ENCODE assay signal across 11 cellular contexts in the genomic region with DNA sequence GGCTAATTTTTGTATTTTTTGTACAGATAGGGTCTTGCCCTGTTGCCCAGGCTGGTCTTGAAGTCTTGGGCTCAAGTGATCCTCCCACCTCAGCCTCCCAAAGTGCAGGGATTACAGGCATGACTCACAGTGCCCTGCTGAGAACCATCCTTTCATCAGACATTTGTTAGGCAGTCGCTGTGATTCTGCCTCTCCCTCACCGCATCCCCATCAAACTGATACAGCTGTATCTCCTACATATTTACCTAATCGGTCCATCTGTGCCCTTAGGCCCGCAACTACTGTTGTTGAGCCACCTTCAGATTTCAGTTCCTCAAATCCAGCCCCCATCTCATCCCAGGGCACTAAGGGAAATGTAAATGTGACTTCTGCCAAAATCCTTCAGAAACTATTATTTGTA. TPM values are rescaled to one million over a fixed set of nuclear protein-coding genes. Genes with fewer than 3 reads are reported as not detected.
A peak's percentile ranks its signal among the peaks of the same experiment; 100 is the strongest.
DNase-seq lines count a peak whose midpoint lies in the region; ATAC-seq and TF ChIP-seq lines count a peak whose summit lies in the region.
"Had no signal": no experiment of that assay in that cellular context is flagged by ENCODE, and none has a peak within 500 bp of the region (broad histone marks: within the 10 kb centered on the region; RNA-seq: fewer than 3 reads in every experiment).

No MANE protein-coding gene starts in this region.

- H3K36me3 Mint-ChIP-seq in CD4-positive, alpha-beta T cell (ENCODE audit: low read depth): peaks cover 7% of the 10 kb centered on the region
- H3K36me3 Mint-ChIP-seq in naive thymus-derived CD8-positive, alpha-beta T cell: no peaks in the 10 kb centered on the region

- H3K4me3 ChIP-seq in GM23248: no peak overlapping the region
- H3K4me3 ChIP-seq in transverse colon: no peak overlapping the region
- no peak overlapping the region for H3K4me3 ChIP-seq in right cardiac atrium (ENCODE audit: low read length)

- H3K9me3 ChIP-seq in CD4-positive, alpha-beta T cell (ENCODE audit: control insufficient read depth, low read length): no peaks in the 10 kb centered on the region
- H3K9me3 ChIP-seq in GM23248 (ENCODE audit: low read depth): no peaks in the 10 kb centered on the region
- no peaks in the 10 kb centered on the region for H3K9me3 ChIP-seq in transverse colon
- H3K9me3 ChIP-seq in right cardiac atrium (ENCODE audit: control insufficient read depth, low read length): no peaks in the 10 kb centered on the region
- H3K9me3 ChIP-seq: sigmoid colon, testis had no signal

- H3K4me1 ChIP-seq in GM23248 (ENCODE audit: insufficient read depth): no peaks in the 10 kb centered on the region
- H3K4me1 ChIP-seq in transverse colon: peaks cover 7 to 26% (median 22%) of the 10 kb centered on the region in 4 donors
- peaks cover 1% of the 10 kb centered on the region for H3K4me1 ChIP-seq in right cardiac atrium (ENCODE audit: control insufficient read depth, insufficient read depth, low read length)

- no peak for ATAC-seq in CD4-positive, alpha-beta T cell (ENCODE audit: poor library complexity)
- ATAC-seq in naive thymus-derived CD8-positive, alpha-beta T cell: no peak
- ATAC-seq in right cardiac atrium: no peak

- in situ Hi-C loops in GM23248 (cut with MboI): no loop called here
- in situ Hi-C loops in transverse colon (cut with MboI; ENCODE audit: low pct_ligation_motif_present in 1 of 4, low pct_unique_long_range_greater_than_20kb in 1 of 4, low sequenced_read_pairs in 3 of 4): loop anchor here in 3 of 4 donors (5.0 to 10.0 kb wide), 3 partner anchors 46 to 58 kb away; no protein-coding TSS in a partner anchor

- H3K27me3 Mint-ChIP-seq in CD4-positive, alpha-beta T cell: no peaks in the 10 kb centered on the region
- no peaks in the 10 kb centered on the region for H3K27me3 Mint-ChIP-seq in naive thymus-derived CD8-positive, alpha-beta T cell

- no peak overlapping the region for H3K27ac Mint-ChIP-seq in CD4-positive, alpha-beta T cell
- H3K27ac Mint-ChIP-seq in naive thymus-derived CD8-positive, alpha-beta T cell: peak overlapping the region in 5 of 10 donors; percentile 25 to 96 (median 72)

- no peaks in the 10 kb centered on the region for H3K9me2 ChIP-seq in GM23248 (ENCODE audit: insufficient read depth)

- POLR2A ChIA-PET in CD4-positive, alpha-beta T cell (lab: Charles Lee): interaction anchor here (1.0 to 3.8 kb wide), 8 partner anchors 11 to 268 kb away, joined by 3 to 44 read pairs (median 8); partner anchors contain the start of genes CRK and RILP
- POLR2A ChIA-PET in naive thymus-derived CD8-positive, alpha-beta T cell (lab: Charles Lee): interaction anchor here (0.5 to 5.2 kb wide), 13 partner anchors 10 to 705 kb away, joined by 3 to 45 read pairs (median 4); partner anchors contain the start of genes INPP5K, RILP, SCARF1 and TSR1

- H3K27me3 ChIP-seq in CD4-positive, alpha-beta T cell (ENCODE audit: control insufficient read depth, insufficient read depth, low read length): no peaks in the 10 kb centered on the region
- no peaks in the 10 kb centered on the region for H3K27me3 ChIP-seq in GM23248 (replicated peaks; ENCODE audit: insufficient read depth)
- H3K27me3 ChIP-seq in transverse colon: no peaks in the 10 kb centered on the region
- no peaks in the 10 kb centered on the region for H3K27me3 ChIP-seq in right cardiac atrium (ENCODE audit: control insufficient read depth, insufficient read depth)
- H3K27me3 ChIP-seq: sigmoid colon, testis had no signal

- no peak overlapping the region for H3K27ac ChIP-seq in CD4-positive, alpha-beta T cell (ENCODE audit: low read depth, low read length)
- H3K27ac ChIP-seq in GM23248: no peak overlapping the region
- peak overlapping the region in 1 of 4 donors; percentile 46 for H3K27ac ChIP-seq in transverse colon
- H3K27ac ChIP-seq in right cardiac atrium (ENCODE audit: low read length): no peak overlapping the region

- 81 to 90% methylated on average over 4 of the region's 4 CpGs for WGBS in GM23248 (ENCODE audit: low coverage in 1 of 2, low lambda C conversion rate in 2 of 2, missing lambda C conversion rate in 2 of 2), 2 experiments
- whole genome bisulfite sequencing in transverse colon (ENCODE audit: low coverage in 1 of 2), 2 donors: 71 to 79% methylated on average over 3 to 4 of the region's 4 CpGs
- 80% methylated on average over 4 of the region's 4 CpGs for WGBS in right cardiac atrium

- no peak for TF ChIP-seq POLR2A in transverse colon (IDR thresholded peaks at IDR 0.05)

- no peaks in the 10 kb centered on the region for H3F3A ChIP-seq in GM23248 (ENCODE audit: insufficient read depth)

- no peaks in the 10 kb centered on the region for H3K9me3 Mint-ChIP-seq in CD4-positive, alpha-beta T cell
- no peaks in the 10 kb centered on the region for H3K9me3 Mint-ChIP-seq in naive thymus-derived CD8-positive, alpha-beta T cell

- H2AFZ ChIP-seq in GM23248: no peak overlapping the region

- no peak overlapping the region for H3K4me2 ChIP-seq in GM23248 (ENCODE audit: unreplicated experiment)

- CTCF ChIA-PET in CD4-positive, alpha-beta T cell (lab: Charles Lee): interaction anchor here (0.6 to 2.1 kb wide), 14 partner anchors 9 to 370 kb away, joined by 3 to 12 read pairs (median 4); partner anchors contain the start of genes INPP5K, PITPNA and RILP

- H3K36me3 ChIP-seq in GM23248 (ENCODE audit: low read depth) (no peaks in the 10 kb centered on the region), transverse colon (no peaks in the 10 kb centered on the region)

- peak overlapping the region; percentile 96 for H3K4me3 Mint-ChIP-seq in CD4-positive, alpha-beta T cell
- H3K4me3 Mint-ChIP-seq in naive thymus-derived CD8-positive, alpha-beta T cell: peak overlapping the region in 9 of 10 donors; percentile 18 to 92 (median 70)

- no peaks in the 10 kb centered on the region for H4K20me1 ChIP-seq in GM23248 (ENCODE audit: insufficient read depth)

- no peak overlapping the region for H3K9ac ChIP-seq in GM23248

- no peak for TF ChIP-seq EP300 in transverse colon (IDR thresholded peaks at IDR 0.05; ENCODE audit: low read depth)

- DNase-seq in CD4-positive, alpha-beta T cell: no peak
- peak; percentile 32 for DNase-seq in GM23248
- peak; percentile 17 for DNase-seq in T1000 (lab: John Stamatoyannopoulos, UW)
- DNase-seq in naive thymus-derived CD8-positive, alpha-beta T cell: no peak
- no peak for DNase-seq in transverse colon
- DNase-seq in HK-2 (ENCODE audit: unreplicated experiment): no peak
- no peak for DNase-seq in ureter (ENCODE audit: low spot score)
- no peak for DNase-seq in right cardiac atrium
- DNase-seq: DMS 273 treated with DMSO at 0.1 percent for 48 hours, testis had no signal

- no peak for TF ChIP-seq CTCF in CD4-positive, alpha-beta T cell (IDR thresholded peaks at IDR 0.05)
- TF ChIP-seq CTCF in transverse colon (IDR thresholded peaks at IDR 0.05): no peak

- peaks cover 23% of the 10 kb centered on the region for H3K4me1 Mint-ChIP-seq in CD4-positive, alpha-beta T cell (ENCODE audit: low read depth)
- peaks cover 15 to 39% (median 25%) of the 10 kb centered on the region in 4 donors for H3K4me1 Mint-ChIP-seq in naive thymus-derived CD8-positive, alpha-beta T cell

- intact Hi-C loops in CD4-positive, alpha-beta T cell (cut with DNase I, micrococcal nuclease): loop anchor here in 1 of 2 experiments (5.0 kb wide), 1 partner anchor 353 kb away; the partner anchor contains the start of gene TRARG1
- intact Hi-C loops in transverse colon (cut with DNase I; ENCODE audit: low total_unique reads) (loop anchor here (10.0 kb wide), 1 partner anchor 356 kb away; the partner anchor contains the start of genes BHLHA9 and TRARG1), right cardiac atrium (cut with DNase I) (no loop called here)

- no peaks in the 10 kb centered on the region for H3K79me2 ChIP-seq in GM23248 (ENCODE audit: insufficient read depth)

RNA-seq across cellular contexts. Expression of gene SLC43A2, which starts 2.0 kb away (rescaled TPM):
- 10 to 100 TPM in 1 of 2 experiments, 1 to 10 TPM in 1; 9.0 to 10.2 TPM for total RNA-seq in CD4-positive, alpha-beta T cell
- total RNA-seq in GM23248 (2014; rRNA removed; shearing (Covaris generic)): 8.6 and 9.1 TPM in 2 replicates
- polyA plus RNA-seq in GM23248 (2016; fragmentation: Nextera tagmentation; extraction: Ambion mirVana) (6.0 and 6.6 TPM in 2 replicates), right cardiac atrium (3.4 TPM)
- total RNA-seq in naive thymus-derived CD8-positive, alpha-beta T cell: 10 to 100 TPM; 20.7 to 20.8 TPM
- polyA plus RNA-seq in naive thymus-derived CD8-positive, alpha-beta T cell: 1 to 10 TPM; 1.2 to 2.0 (median 1.5) TPM
- total RNA-seq in transverse colon (10 to 100 TPM in 2 of 4 donors, 1 to 10 TPM in 2; 3.7 to 98.9 (median 12.3) TPM), ureter (30.9 TPM), right cardiac atrium (1 to 10 TPM; 4.2 to 6.7 (median 5.6) TPM)

RNA-seq across cellular contexts. Expression of gene SCARF1, which starts 14.9 kb away (rescaled TPM):
- under 1 TPM; 0.41 to 0.45 TPM for total RNA-seq in CD4-positive, alpha-beta T cell
- total RNA-seq in GM23248 (2014; rRNA removed; shearing (Covaris generic)): 0.25 TPM in 1 of 2 replicates, not detected in the other
- polyA plus RNA-seq in GM23248 (2016; fragmentation: Nextera tagmentation; extraction: Ambion mirVana) (0.14 TPM in 1 of 2 replicates, not detected in the other), right cardiac atrium (7.7 TPM)
- total RNA-seq in naive thymus-derived CD8-positive, alpha-beta T cell: 1 to 10 TPM in 1 of 2 experiments, under 1 TPM in 1; 0.63 to 1.3 TPM
- under 1 TPM in 1 of 3 donors, not detected in 2; 0.25 TPM for polyA plus RNA-seq in naive thymus-derived CD8-positive, alpha-beta T cell
- total RNA-seq in transverse colon (10 to 100 TPM; 11.2 to 63.2 (median 16.3) TPM), ureter (16.3 TPM), right cardiac atrium (10 to 100 TPM in 3 of 4 donors, 1 to 10 TPM in 1; 9.9 to 15.6 (median 13.9) TPM)

RNA-seq across cellular contexts. Expression of gene RILP, which starts 19.0 kb away (rescaled TPM):
- 1 to 10 TPM; 1.3 to 1.5 TPM for total RNA-seq in CD4-positive, alpha-beta T cell
- 6.4 and 27.6 TPM in 2 replicates for total RNA-seq in GM23248 (2014; rRNA removed; shearing (Covaris generic))
- polyA plus RNA-seq in GM23248 (2016; fragmentation: Nextera tagmentation; extraction: Ambion mirVana) (4.4 and 6.5 TPM in 2 replicates), right cardiac atrium (75.1 TPM)
- 1 to 10 TPM; 1.4 to 1.7 TPM for total RNA-seq in naive thymus-derived CD8-positive, alpha-beta T cell
- polyA plus RNA-seq in naive thymus-derived CD8-positive, alpha-beta T cell: 1 to 10 TPM; 3.4 to 4.0 (median 3.4) TPM
- total RNA-seq in transverse colon (100 to 1,000 TPM in 2 of 4 donors, 10 to 100 TPM in 2; 59.3 to 185 (median 108) TPM), ureter (22.5 TPM), right cardiac atrium (10 to 100 TPM; 31.0 to 54.4 (median 48.1) TPM)

RNA-seq across cellular contexts. Expression of gene PRPF8, which starts 54.0 kb away (rescaled TPM):
- total RNA-seq in CD4-positive, alpha-beta T cell: 100 to 1,000 TPM; 550 to 572 TPM
- total RNA-seq in GM23248 (2014; rRNA removed; shearing (Covaris generic)): 72.2 and 76.9 TPM in 2 replicates
- polyA plus RNA-seq in GM23248 (2016; fragmentation: Nextera tagmentation; extraction: Ambion mirVana) (90.3 and 93.8 TPM in 2 replicates), right cardiac atrium (72.1 TPM)
- 100 to 1,000 TPM; 523 to 532 TPM for total RNA-seq in naive thymus-derived CD8-positive, alpha-beta T cell
- polyA plus RNA-seq in naive thymus-derived CD8-positive, alpha-beta T cell: 100 to 1,000 TPM; 133 to 227 (median 176) TPM
- total RNA-seq in transverse colon (100 to 1,000 TPM; 155 to 410 (median 169) TPM), ureter (396 TPM), right cardiac atrium (100 to 1,000 TPM; 134 to 187 (median 152) TPM)

Comparison
In these comparisons a context has a peak if more than half of its experiments do, and no peak if none do; other contexts are left out.
1. DNase-seq: peak in GM23248 (single experiment) and T1000 (single experiment); none in CD4-positive, alpha-beta T cell (0 of 10), naive thymus-derived CD8-positive, alpha-beta T cell (0 of 10), transverse colon (single experiment), HK-2 (single experiment), ureter (single experiment) and right cardiac atrium (0 of 3).